Comparison of ENCODE assay signal across 8 cellular contexts in genomic region chr5:171162602-171163001, GRCh38.
DNase-seq lines count a peak whose midpoint lies in the region; ATAC-seq and TF ChIP-seq lines count a peak whose summit lies in the region.

No MANE protein-coding gene starts in this region.

- no peaks in the 10 kb centered on the region for H3K27me3 ChIP-seq in MM.1S (replicated peaks; ENCODE audit: insufficient read depth, low read length)

- H3F3A ChIP-seq in MM.1S (ENCODE audit: insufficient read depth, low read length) = no peaks in the 10 kb centered on the region

- H3K27ac ChIP-seq in MM.1S (ENCODE audit: low read length) = no peak overlapping the region
- H3K27ac ChIP-seq in coronary artery = no peak overlapping the region

- H4K20me1 ChIP-seq in MM.1S (ENCODE audit: insufficient read depth, low read length) = no peaks in the 10 kb centered on the region

- no peaks in the 10 kb centered on the region for H3K4me1 ChIP-seq in MM.1S (ENCODE audit: low read length)

- ATAC-seq in GM19455 (IDR thresholded peaks at IDR 0.05; ENCODE audit: unreplicated experiment) = peak; percentile 63
- no peak for ATAC-seq in omental fat pad (ENCODE audit: low FRiP score)

- no peak overlapping the region for H2AFZ ChIP-seq in MM.1S (ENCODE audit: low read length)

- DNase-seq in COLO668 (lab: John Stamatoyannopoulos, UW; ENCODE audit: unreplicated experiment) = peak; percentile 3
- peak; percentile 37 for DNase-seq in MM.1S
- peak; percentile 29 for DNase-seq in epithelial cell of esophagus (ENCODE audit: low read depth)
- DNase-seq in coronary artery (ENCODE audit: low spot score) = no peak
- no peak for DNase-seq in T-helper 9 cell
- DNase-seq in omental fat pad (ENCODE audit: low spot score) = no peak
- DNase-seq in stimulated activated CD4-positive, alpha-beta T cell treated with anti-CD3 and anti-CD28 coated beads, Interleukin-4, amount 100 ng/mL, for 4 hours = no peak

- H3K9me2 ChIP-seq in MM.1S (replicated peaks; ENCODE audit: insufficient read depth, low read length) = no peaks in the 10 kb centered on the region

- H3K79me2 ChIP-seq in MM.1S (ENCODE audit: low read length) = no peaks in the 10 kb centered on the region

- H3K4me3 ChIP-seq in MM.1S (ENCODE audit: low read length) = no peak overlapping the region
- H3K4me3 ChIP-seq in epithelial cell of esophagus (ENCODE audit: low read length) = no peak overlapping the region
- H3K4me3 ChIP-seq in coronary artery = no peak overlapping the region

- no peaks in the 10 kb centered on the region for H3K9me3 ChIP-seq in MM.1S (replicated peaks; ENCODE audit: insufficient read depth, low read length)

- H3K9ac ChIP-seq in MM.1S (ENCODE audit: low read length) = no peak overlapping the region

- H3K36me3 ChIP-seq in MM.1S (replicated peaks; ENCODE audit: insufficient read depth, low read length) = no peaks in the 10 kb centered on the region

- no peak overlapping the region for H3K4me2 ChIP-seq in MM.1S (ENCODE audit: low read depth, low read length)

- peak; percentile 67 for TF ChIP-seq CTCF in MM.1S (IDR thresholded peaks at IDR 0.05; ENCODE audit: low read length)
- TF ChIP-seq CTCF in epithelial cell of esophagus (IDR thresholded peaks at IDR 0.05; ENCODE audit: insufficient read depth, low read depth, low read length, missing control alignments) = peak; percentile 41
- no peak for TF ChIP-seq CTCF in coronary artery (IDR thresholded peaks at IDR 0.05)
- TF ChIP-seq CTCF in omental fat pad (IDR thresholded peaks at IDR 0.05) = no peak

Comparison
In these comparisons a context has a peak if more than half of its experiments do, and no peak if none do; other contexts are left out.
1. DNase-seq: peak in COLO668 (single experiment), MM.1S (single experiment) and epithelial cell of esophagus (single experiment); none in coronary artery (single experiment), T-helper 9 cell (single experiment), omental fat pad (single experiment) and stimulated activated CD4-positive, alpha-beta T cell treated with anti-CD3 and anti-CD28 coated beads, Interleukin-4, amount 100 ng/mL, for 4 hours (0 of 2).
2. CTCF ChIP-seq: peak in MM.1S (single experiment) and epithelial cell of esophagus (single experiment); none in coronary artery (single experiment) and omental fat pad (0 of 3).